ENCODE assay signal across 20 cellular contexts in genomic region chr2:128153786-128154185, GRCh38.
"Had no signal": no experiment of that assay in that cellular context is flagged by ENCODE, and none has a peak within 500 bp of the region (broad histone marks: within the 10 kb centered on the region; RNA-seq: fewer than 3 reads in every experiment).

No MANE protein-coding gene starts in this region.

- H3K9ac ChIP-seq: parathyroid adenoma had no signal

- H3K4me1 ChIP-seq: foreskin keratinocyte, left lung, parathyroid adenoma, prostate gland, stomach, transverse colon had no signal

- H3K9me3 ChIP-seq: left lung, prostate gland, stomach, thoracic aorta, transverse colon had no signal

- DNase-seq: effector CD4-positive, alpha-beta T cell; endodermal cell; erythroblast; foreskin keratinocyte; islet precursor cell; left lung; mesendoderm; naive B cell; stimulated activated CD4-positive, alpha-beta T cell treated with anti-CD3 and anti-CD28 coated beads, Interleukin-2, amount 100 ng/mL, for 24 hours; stimulated activated CD4-positive, alpha-beta T cell treated with anti-CD3 and anti-CD28 coated beads, Interleukin-4, amount 100 ng/mL, for 4 hours; stimulated activated naive CD4-positive, alpha-beta T cell; stomach; transverse colon had no signal

- FAIRE-seq: endothelial cell of umbilical vein had no signal

- H3K27me3 ChIP-seq: foreskin keratinocyte, left lung, stomach, transverse colon had no signal

- H3K79me2 ChIP-seq: parathyroid adenoma had no signal

- H3K4me3 ChIP-seq: coronary artery, left lung, lung, prostate gland, stomach, thoracic aorta, transverse colon had no signal

- H3K27ac ChIP-seq: coronary artery, foreskin keratinocyte, left lung, parathyroid adenoma, prostate gland, stomach, thoracic aorta, transverse colon had no signal

- ATAC-seq: foreskin keratinocyte, left lung, sciatic nerve had no signal

- H2AFZ ChIP-seq: parathyroid adenoma had no signal
